Comparison of ENCODE assay signal across 25 cellular contexts in genomic region chr3:119316313-119316670, GRCh38.
"Had no signal": no experiment of that assay in that cellular context is flagged by ENCODE, and none has a peak within 500 bp of the region (broad histone marks: within the 10 kb centered on the region; RNA-seq: fewer than 3 reads in every experiment).

No MANE protein-coding gene starts in this region.

- H3K9me3 ChIP-seq: colonic mucosa, esophagus muscularis mucosa, heart right ventricle, prostate gland, right atrium auricular region, stomach, tibial artery, upper lobe of left lung had no signal

- H3K27ac Mint-ChIP-seq: dendritic cell treated with granulocyte-macrophage colony-stimulating factor and Interleukin-4, amounts not matched to agents 40 ng/mL and 50 ng/mL, for 4 days; neural progenitor cell had no signal

- H3K36me3 ChIP-seq: colonic mucosa, neural progenitor cell, prostate gland had no signal

- H3K4me1 ChIP-seq: colonic mucosa, neural progenitor cell, prostate gland, tibial artery had no signal

- H3K36me3 Mint-ChIP-seq: neural progenitor cell had no signal

- H3K9ac ChIP-seq: neural progenitor cell had no signal

- H3K27me3 Mint-ChIP-seq: central memory CD8-positive, alpha-beta T cell; dendritic cell treated with granulocyte-macrophage colony-stimulating factor and Interleukin-4, amounts not matched to agents 40 ng/mL and 50 ng/mL, for 4 days; naive thymus-derived CD8-positive, alpha-beta T cell had no signal

- H3K27me3 ChIP-seq: colonic mucosa, esophagus muscularis mucosa, heart right ventricle, right atrium auricular region, stomach, tibial artery, upper lobe of left lung had no signal

- H3K4me3 ChIP-seq: colonic mucosa, esophagus muscularis mucosa, heart right ventricle, lung, neural progenitor cell, prostate gland, right atrium auricular region, smooth muscle cell, stomach, tibial artery, upper lobe of left lung had no signal

- H3K9me3 Mint-ChIP-seq: central memory CD8-positive, alpha-beta T cell; naive thymus-derived CD8-positive, alpha-beta T cell; neural progenitor cell had no signal

- H3K27ac ChIP-seq: colonic mucosa, esophagus muscularis mucosa, heart right ventricle, neural progenitor cell, prostate gland, right atrium auricular region, stomach, tibial artery had no signal

- H3K4me3 Mint-ChIP-seq: central memory CD8-positive, alpha-beta T cell; dendritic cell treated with granulocyte-macrophage colony-stimulating factor and Interleukin-4, amounts not matched to agents 40 ng/mL and 50 ng/mL, for 4 days; naive thymus-derived CD8-positive, alpha-beta T cell; neural progenitor cell had no signal

- DNase-seq: colonic mucosa; effector CD8-positive, alpha-beta T cell; foreskin melanocyte; glutamatergic neuron; heart right ventricle; hippocampal formation; left colon; mesenchymal stem cell; naive thymus-derived CD8-positive, alpha-beta T cell; stimulated activated CD4-positive, alpha-beta T cell treated with anti-CD3 and anti-CD28 coated beads, Interleukin-12 subunit alpha, Interleukin-12 subunit beta, amount 100 ng/mL, for 4 hours; stimulated activated CD4-positive, alpha-beta T cell treated with anti-CD3 and anti-CD28 coated beads, Interleukin-1b, Interleukin-23, amount 100 ng/mL, for 48 hours; stimulated activated CD4-positive, alpha-beta T cell treated with anti-CD3 and anti-CD28 coated beads, Interleukin-4, amount 100 ng/mL, for 1 hour; stimulated activated CD8-positive, alpha-beta memory T cell treated with anti-CD3 and anti-CD28 coated beads, Interleukin-4, amount 100 ng/mL, for 48 hours; stimulated activated naive CD4-positive, alpha-beta T cell treated with Interleukin-2 at 50 U/mL for 16 hours; stomach; tibial artery; upper lobe of left lung had no signal

- ATAC-seq: left colon; naive thymus-derived CD8-positive, alpha-beta T cell had no signal
